8 cellular contexts compared by ENCODE assay signal in genomic region chr2:45729753-45730512, GRCh38.
DNase-seq lines count a peak whose midpoint lies in the region; ATAC-seq, FAIRE-seq and TF ChIP-seq lines count a peak whose summit lies in the region.

No MANE protein-coding gene starts in this region.

- CTCF ChIA-PET in BJ (lab: Yijun Ruan, JAX), result interaction anchor here (1.1 to 1.6 kb wide), 2 partner anchors 10 to 31 kb away, joined by 3 to 4 read pairs; no protein-coding TSS in a partner anchor

- POLR2A ChIA-PET in BJ (lab: Charles Lee), result interaction anchor here (1.2 kb wide), 1 partner anchor 27 kb away, joined by 3 read pairs; no protein-coding TSS in a partner anchor

- no peak overlapping the region for H3K4me3 ChIP-seq in BJ (ENCODE audit: low read depth, low read length)

- peak; percentile 97 for FAIRE-seq in GM19239 (lab: Jason Lieb, UNC)

- H3K27me3 ChIP-seq in BJ (ENCODE audit: control insufficient read depth, insufficient read depth, low read length), result no peaks in the 10 kb centered on the region

- no peaks in the 10 kb centered on the region; the same call in 1 of the 2 replicates for H3K36me3 ChIP-seq in BJ (ENCODE audit: control insufficient read depth, insufficient read depth, low read length)

- ATAC-seq in HG03097 (IDR thresholded peaks at IDR 0.05; ENCODE audit: low FRiP score, unreplicated experiment) (peak; percentile 41), left lobe of liver (peak; percentile 61)

- peak; percentile 40; the same call in 1 of the 2 replicates for TF ChIP-seq POLR2A in Raji (IDR thresholded peaks at IDR 0.05; ENCODE audit: insufficient read depth, low read depth, low read length)

- DNase-seq in BJ (ENCODE audit: low read depth) (no peak), GM19239 (ENCODE audit: insufficient read length, low spot score) (peak; percentile 28), left lobe of liver (ENCODE audit: low spot score) (no peak), EL (no peak), NCI-H1105 treated with DMSO at 0.1 percent for 48 hours (lab: John Stamatoyannopoulos, UW) (no peak)
- no peak for DNase-seq in activated CD8-positive, alpha-beta memory T cell treated with anti-CD3 and anti-CD28 coated beads, Interleukin-2, amount 50 U/mL, for 48 hours

- TF ChIP-seq CTCF in BJ (IDR thresholded peaks at IDR 0.05; ENCODE audit: insufficient read depth, low read depth, low read length), result peak; percentile 18; the same call in 1 of the 2 replicates
